8 cellular contexts compared by ENCODE assay signal in the genomic region with DNA sequence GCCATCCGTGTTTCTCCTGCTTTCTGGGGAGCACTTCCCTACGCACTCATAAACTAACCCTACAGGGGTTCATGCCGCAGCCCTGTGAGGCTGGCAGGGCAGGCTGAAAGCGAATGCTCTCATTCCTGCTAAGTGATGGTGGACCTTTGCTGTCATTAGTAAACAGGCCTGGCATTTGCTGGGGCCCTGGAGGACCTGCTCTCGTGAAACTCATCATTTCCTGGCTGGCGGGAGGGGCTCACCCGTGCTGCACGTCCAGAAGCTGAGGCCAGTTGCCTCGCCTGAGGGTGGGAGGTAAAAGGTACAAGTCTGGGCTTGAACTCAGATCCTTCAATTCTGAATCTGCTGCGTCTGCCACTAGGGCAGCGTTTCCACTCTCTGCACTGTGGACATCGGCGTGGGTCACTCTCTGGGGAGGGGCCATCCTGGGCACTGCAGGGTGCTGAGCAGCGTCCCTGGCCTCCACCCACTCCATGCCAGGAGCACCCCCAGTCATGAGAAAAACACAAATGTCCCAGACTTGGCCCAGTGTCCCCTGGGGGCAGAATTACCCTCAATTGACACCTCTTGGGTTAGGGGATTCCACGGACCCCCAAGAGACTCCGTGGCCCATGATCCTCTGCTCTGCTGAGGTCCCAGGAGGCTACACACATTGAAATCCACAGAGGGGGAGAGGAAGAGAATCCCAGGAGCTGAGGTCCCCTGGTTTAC. TPM values are rescaled to one million over a fixed set of nuclear protein-coding genes. Genes with fewer than 3 reads are reported as not detected.
A peak's percentile ranks its signal among the peaks of the same experiment; 100 is the strongest.
DNase-seq lines count a peak whose midpoint lies in the region; ATAC-seq and TF ChIP-seq lines count a peak whose summit lies in the region.

No MANE protein-coding gene starts in this region.

- POLR2A ChIA-PET in MCF 10A (lab: Yijun Ruan, JAX): interaction anchor here (0.9 to 2.7 kb wide), 10 partner anchors 9 to 213 kb away, joined by 3 to 15 read pairs (median 4); no protein-coding TSS in a partner anchor

- no peaks in the 10 kb centered on the region for H4K20me1 ChIP-seq in KMS-11 (ENCODE audit: insufficient read depth)

- no peaks in the 10 kb centered on the region for H3K9me3 ChIP-seq in neutrophil

- H3K4me3 Mint-ChIP-seq in MCF 10A (ENCODE audit: unreplicated experiment): peak overlapping the region; percentile 62

- ATAC-seq in GM18870 (IDR thresholded peaks at IDR 0.05; ENCODE audit: unreplicated experiment): no peak
- ATAC-seq in GM21447 (IDR thresholded peaks at IDR 0.05; ENCODE audit: unreplicated experiment): no peak
- no peak for ATAC-seq in HG03520 (IDR thresholded peaks at IDR 0.05; ENCODE audit: unreplicated experiment)

- CTCF ChIA-PET in MCF 10A (lab: Yijun Ruan, JAX): no interaction called here

- H3K36me3 ChIP-seq in KMS-11 (ENCODE audit: insufficient read depth) (no peaks in the 10 kb centered on the region), neutrophil (peaks cover 14% of the 10 kb centered on the region)

- intact Hi-C loops in MCF 10A (cut with micrococcal nuclease): no loop called here

- peaks cover 43% of the 10 kb centered on the region for H3K4me1 Mint-ChIP-seq in MCF 10A (ENCODE audit: insufficient read depth, unreplicated experiment)

- H3K4me1 ChIP-seq in KMS-11 (ENCODE audit: low read depth, poor library complexity, severe bottlenecking): peaks cover 44% of the 10 kb centered on the region
- H3K4me1 ChIP-seq in neutrophil (ENCODE audit: control insufficient read depth in 1 of 2, insufficient read depth in 1 of 2, low read depth in 1 of 2, low read length in 1 of 2): peaks cover 86 to 89% of the 10 kb centered on the region in 2 experiments

- H3K27me3 ChIP-seq in KMS-11 (ENCODE audit: insufficient read depth, low read depth) (no peaks in the 10 kb centered on the region), neutrophil (no peaks in the 10 kb centered on the region)

- H3K9me3 Mint-ChIP-seq in MCF 10A (ENCODE audit: unreplicated experiment): no peaks in the 10 kb centered on the region

- BruUV-seq in MCF 10A (replicated peaks; lab: Mats Ljungman, UMichigan): no TSS peak

- H3K79me2 ChIP-seq in KMS-11 (ENCODE audit: insufficient read depth, low read depth): peaks cover 6% of the 10 kb centered on the region; the same call in 1 of the 2 replicates

- peak overlapping the region; percentile 85 for H3K27ac Mint-ChIP-seq in MCF 10A (ENCODE audit: low read depth, unreplicated experiment)

- H3K27ac ChIP-seq in KMS-11 (peak overlapping the region; percentile 21; the same call in 1 of the 2 replicates), neutrophil (peak overlapping the region; percentile 100)

- H3K4me3 ChIP-seq in KMS-11 (IDR thresholded peaks at IDR 0.05; ENCODE audit: insufficient read depth, low read depth, low read length) (no peak overlapping the region), neutrophil (ENCODE audit: low read depth in 1 of 2, low read length in 1 of 2) (peak overlapping the region; percentile 92 to 98)

- no peak for TF ChIP-seq CTCF in KMS-11 (conservative IDR thresholded peaks at IDR 0.05; ENCODE audit: low read depth, low read length)
- peak; percentile 5 for TF ChIP-seq CTCF in MCF 10A (IDR thresholded peaks at IDR 0.05; ENCODE audit: unreplicated experiment)
- no peak for TF ChIP-seq CTCF in neutrophil (IDR thresholded peaks at IDR 0.05)

- H3K36me3 Mint-ChIP-seq in MCF 10A (ENCODE audit: insufficient read depth, unreplicated experiment): peaks cover 31% of the 10 kb centered on the region

- no peak overlapping the region for H3K9ac ChIP-seq in KMS-11

- H3K27me3 Mint-ChIP-seq in MCF 10A (ENCODE audit: insufficient read depth, unreplicated experiment): no peaks in the 10 kb centered on the region

- H2AFZ ChIP-seq in KMS-11 (ENCODE audit: low read depth): no peak overlapping the region

- DNase-seq in EH (ENCODE audit: low read depth): peak; percentile 69
- DNase-seq in MCF 10A (ENCODE audit: unreplicated experiment): peak; percentile 89
- DNase-seq in NCI-H1436 (lab: John Stamatoyannopoulos, UW): no peak

- no peak overlapping the region for H3K4me2 ChIP-seq in KMS-11

RNA-seq across cellular contexts. Expression of gene MOB3A, which starts 7.0 kb away (rescaled TPM):
- total RNA-seq in MCF 10A (2022): 40.9 and 47.2 TPM in 2 replicates

RNA-seq across cellular contexts. Expression of gene IZUMO4, which starts 7.6 kb away (rescaled TPM):
- total RNA-seq in MCF 10A (2022): 3.1 and 5.3 TPM in 2 replicates

RNA-seq across cellular contexts. Expression of gene MKNK2, which starts 38.1 kb away (rescaled TPM):
- total RNA-seq in MCF 10A (2022): 146 and 224 TPM in 2 replicates
